15 cellular contexts compared by ENCODE assay signal in the genomic region with DNA sequence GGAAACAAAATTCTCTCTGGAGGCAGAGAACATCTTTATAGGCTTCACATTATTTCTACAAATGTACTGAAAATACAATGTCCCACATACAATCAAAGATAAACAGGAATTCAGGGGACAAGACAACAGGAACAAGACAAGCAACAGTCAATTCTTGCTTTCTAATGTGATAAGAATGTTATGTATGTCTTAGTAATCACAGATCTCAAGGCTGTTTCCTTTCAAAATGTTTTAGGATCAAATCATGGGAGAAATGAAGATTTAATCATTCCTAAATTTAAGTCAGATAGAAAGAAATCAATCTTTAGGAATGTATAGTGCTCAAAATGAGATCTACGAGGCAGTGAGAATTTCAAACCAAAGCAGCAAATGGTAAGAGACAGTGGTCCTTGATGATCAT. TPM values are rescaled to one million over a fixed set of nuclear protein-coding genes. Genes with fewer than 3 reads are reported as not detected.
DNase-seq lines count a peak whose midpoint lies in the region; ATAC-seq and TF ChIP-seq lines count a peak whose summit lies in the region.
"Had no signal": no experiment of that assay in that cellular context is flagged by ENCODE, and none has a peak within 500 bp of the region (broad histone marks: within the 10 kb centered on the region; RNA-seq: fewer than 3 reads in every experiment).

No MANE protein-coding gene starts in this region.

- BruUV-seq in Calu3 (replicated peaks; lab: Mats Ljungman, UMichigan): no TSS peak

- H3K27ac Mint-ChIP-seq in Calu3 (ENCODE audit: unreplicated experiment): no peak overlapping the region
- H3K27ac Mint-ChIP-seq in activated naive CD8-positive, alpha-beta T cell treated with anti-CD3 and anti-CD28 coated beads, Interleukin-2, amount 10 ng/mL, durations not matched to agents 7 days and 5 days: peak overlapping the region; percentile 96
- H3K27ac Mint-ChIP-seq in memory B cell: peak overlapping the region; percentile 35
- H3K27ac Mint-ChIP-seq: stimulated activated memory B cell treated with anti-CD40 and anti-IgM and Interleukin-4, amounts not matched to agents 10 μg/mL and 1 μg/mL and 100 μg/mL, for 72 hours had no signal

- H3K27me3 Mint-ChIP-seq in Calu3 (ENCODE audit: unreplicated experiment) (no peaks in the 10 kb centered on the region), memory B cell (no peaks in the 10 kb centered on the region)
- no peaks in the 10 kb centered on the region for H3K27me3 Mint-ChIP-seq in activated naive CD8-positive, alpha-beta T cell treated with anti-CD3 and anti-CD28 coated beads, Interleukin-2, amount 10 ng/mL, durations not matched to agents 7 days and 5 days
- H3K27me3 Mint-ChIP-seq: stimulated activated memory B cell treated with anti-CD40 and anti-IgM and Interleukin-4, amounts not matched to agents 10 μg/mL and 1 μg/mL and 100 μg/mL, for 72 hours had no signal

- H3K36me3 Mint-ChIP-seq in Calu3 (ENCODE audit: insufficient read depth, unreplicated experiment) (peaks cover 45% of the 10 kb centered on the region), memory B cell (peaks cover 39% of the 10 kb centered on the region)
- peaks cover 73% of the 10 kb centered on the region for H3K36me3 Mint-ChIP-seq in activated naive CD8-positive, alpha-beta T cell treated with anti-CD3 and anti-CD28 coated beads, Interleukin-2, amount 10 ng/mL, durations not matched to agents 7 days and 5 days

- POLR2A ChIA-PET in AG04450 (lab: Yijun Ruan, JAX): no interaction called here
- POLR2A ChIA-PET in activated naive CD8-positive, alpha-beta T cell treated with anti-CD3 and anti-CD28 coated beads, Interleukin-2, amount 10 ng/mL, durations not matched to agents 7 days and 5 days (lab: Charles Lee): interaction anchor here (3.2 to 5.4 kb wide), 3 partner anchors 16 to 32 kb away, joined by 18 to 68 read pairs (median 43); partner anchors contain the start of gene NEDD9

- H3K9me3 Mint-ChIP-seq in Calu3 (ENCODE audit: low read depth, unreplicated experiment) (no peaks in the 10 kb centered on the region), memory B cell (no peaks in the 10 kb centered on the region)
- peaks cover 1% of the 10 kb centered on the region for H3K9me3 Mint-ChIP-seq in activated naive CD8-positive, alpha-beta T cell treated with anti-CD3 and anti-CD28 coated beads, Interleukin-2, amount 10 ng/mL, durations not matched to agents 7 days and 5 days
- H3K9me3 Mint-ChIP-seq: stimulated activated memory B cell treated with anti-CD40 and anti-IgM and Interleukin-4, amounts not matched to agents 10 μg/mL and 1 μg/mL and 100 μg/mL, for 72 hours had no signal

- ATAC-seq in activated naive CD8-positive, alpha-beta T cell treated with anti-CD3 and anti-CD28 coated beads, Interleukin-2, amount 10 ng/mL, durations not matched to agents 7 days and 5 days (ENCODE audit: low read depth): no peak
- no peak for ATAC-seq in memory B cell (ENCODE audit: low read depth)
- ATAC-seq: body of pancreas; stimulated activated memory B cell treated with anti-CD40 and anti-IgM and Interleukin-4, amounts not matched to agents 10 μg/mL and 1 μg/mL and 100 μg/mL, for 72 hours had no signal

- no peaks in the 10 kb centered on the region for H3K27me3 ChIP-seq in AG04450 (ENCODE audit: control insufficient read depth, insufficient read depth, low read length)
- H3K27me3 ChIP-seq: BLaER1 treated with 17β-estradiol and CSF1 and Interleukin-3, amounts not matched to agents 10 nM and 100 nM; body of pancreas had no signal

- no peak for TF ChIP-seq CTCF in AG04450 (IDR thresholded peaks at IDR 0.05; ENCODE audit: low read depth, low read length)
- no peak for TF ChIP-seq CTCF in Calu3 (IDR thresholded peaks at IDR 0.05; ENCODE audit: unreplicated experiment)

- H3K4me3 ChIP-seq in AG04450 (ENCODE audit: low read depth, low read length): no peak overlapping the region
- H3K4me3 ChIP-seq: BLaER1 treated with 17β-estradiol and CSF1 and Interleukin-3, amounts not matched to agents 10 nM and 100 nM; body of pancreas; skin epidermis had no signal

- DNase-seq in AG04450 (ENCODE audit: low read depth, low spot score) (no peak), Calu3 (no peak), memory B cell (ENCODE audit: low spot score in 2 of 2) (no peak), DMS79 (lab: John Stamatoyannopoulos, UW) (no peak), KG1 (lab: John Stamatoyannopoulos, UW) (no peak), hypothalamus (lab: John Stamatoyannopoulos, UW) (no peak), NCI-H2196 (lab: John Stamatoyannopoulos, UW; ENCODE audit: unreplicated experiment) (no peak)
- DNase-seq in activated naive CD8-positive, alpha-beta T cell treated with anti-CD3 and anti-CD28 coated beads, Interleukin-2, amount 10 ng/mL, durations not matched to agents 7 days and 5 days: no peak
- DNase-seq: activated gamma-delta T cell, body of pancreas, mesendoderm, NCI-H226 had no signal

- H3K9me3 ChIP-seq in AG04450 (ENCODE audit: control insufficient read depth, insufficient read depth, low read length): no peaks in the 10 kb centered on the region
- H3K9me3 ChIP-seq: body of pancreas had no signal

- H3K27ac ChIP-seq in AG04450 (ENCODE audit: low read depth, low read length): peak overlapping the region; percentile 13
- H3K27ac ChIP-seq: BLaER1 treated with 17β-estradiol and CSF1 and Interleukin-3, amounts not matched to agents 10 nM and 100 nM had no signal

- peaks cover 76% of the 10 kb centered on the region for H3K4me1 Mint-ChIP-seq in Calu3 (ENCODE audit: low read depth, unreplicated experiment)
- H3K4me1 Mint-ChIP-seq in activated naive CD8-positive, alpha-beta T cell treated with anti-CD3 and anti-CD28 coated beads, Interleukin-2, amount 10 ng/mL, durations not matched to agents 7 days and 5 days: peaks cover 74% of the 10 kb centered on the region
- peaks cover 8% of the 10 kb centered on the region for H3K4me1 Mint-ChIP-seq in memory B cell

- CTCF ChIA-PET in AG04450 (lab: Charles Lee) (no interaction called here), Calu3 (lab: Charles Lee) (no interaction called here)

- H3K4me3 Mint-ChIP-seq in Calu3 (ENCODE audit: low read depth, unreplicated experiment) (peak overlapping the region; percentile 7), memory B cell (no peak overlapping the region)
- H3K4me3 Mint-ChIP-seq in activated naive CD8-positive, alpha-beta T cell treated with anti-CD3 and anti-CD28 coated beads, Interleukin-2, amount 10 ng/mL, durations not matched to agents 7 days and 5 days: peak overlapping the region; percentile 78
- H3K4me3 Mint-ChIP-seq: stimulated activated memory B cell treated with anti-CD40 and anti-IgM and Interleukin-4, amounts not matched to agents 10 μg/mL and 1 μg/mL and 100 μg/mL, for 72 hours had no signal

- intact Hi-C loops in Calu3 (cut with micrococcal nuclease; ENCODE audit: unreplicated experiment): no loop called here

RNA-seq across cellular contexts. Expression of gene NEDD9, which starts 32.1 kb away (rescaled TPM):
- 7.2 and 10.9 TPM in 2 replicates for polyA plus RNA-seq in AG04450 (2011; rRNA removed)
- polyA minus RNA-seq in AG04450 (2011; rRNA and poly(A)+ RNA removed): 17.2 and 31.1 TPM in 2 replicates
- 18.2 and 28.1 TPM in 2 replicates for total RNA-seq in Calu3 (2022)
- 10 to 100 TPM; 72.2 to 80.8 TPM for total RNA-seq in activated naive CD8-positive, alpha-beta T cell treated with anti-CD3 and anti-CD28 coated beads, Interleukin-2, amount 10 ng/mL, durations not matched to agents 7 days and 5 days
